15 cellular contexts compared by ENCODE assay signal in the genomic region with DNA sequence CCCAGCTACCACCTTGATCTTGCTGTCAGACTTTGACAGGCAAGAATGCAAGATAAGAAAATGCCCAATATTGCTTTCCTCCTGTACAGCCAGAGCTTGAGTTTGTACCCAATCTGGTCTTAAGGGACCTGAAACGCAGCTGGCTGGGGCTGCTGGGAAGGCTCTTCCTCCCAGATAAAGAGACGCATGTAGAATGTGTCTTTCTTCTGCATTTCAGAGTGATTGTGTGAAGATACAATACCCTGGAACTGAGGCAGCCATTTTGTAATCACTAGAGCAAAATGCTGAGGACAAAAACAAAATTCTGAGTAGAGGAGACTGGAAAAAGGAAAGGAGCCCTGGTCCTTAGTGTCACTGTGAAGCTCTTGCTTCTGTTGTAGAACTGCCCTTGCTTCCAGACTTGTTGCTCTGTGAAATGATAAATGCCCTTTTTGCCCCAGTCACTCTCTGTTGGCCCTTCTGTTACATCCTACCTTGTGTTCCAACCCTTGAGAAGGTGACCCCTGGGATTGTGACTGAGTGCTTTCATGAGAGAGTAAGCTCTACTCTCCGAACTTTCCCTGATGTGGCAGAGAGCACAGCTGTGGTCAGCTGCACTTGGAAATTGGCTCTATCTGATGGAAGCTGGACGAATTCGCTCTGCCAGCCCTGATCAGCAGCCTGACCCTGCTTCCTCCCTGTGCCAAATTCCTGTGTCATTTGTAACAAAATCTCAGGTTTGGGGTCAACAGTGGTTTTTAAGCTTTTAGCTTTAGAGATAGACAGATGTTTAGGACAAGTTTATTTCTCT.
DNase-seq lines count a peak whose midpoint lies in the region; ATAC-seq and TF ChIP-seq lines count a peak whose summit lies in the region.
"Had no signal": no experiment of that assay in that cellular context is flagged by ENCODE, and none has a peak within 500 bp of the region (broad histone marks: within the 10 kb centered on the region; RNA-seq: fewer than 3 reads in every experiment).

No MANE protein-coding gene starts in this region.

- ATAC-seq in left cardiac atrium, result peak; percentile 62 to 67
- no peak for ATAC-seq in esophagus mucosa
- no peak for ATAC-seq in HG03571 (IDR thresholded peaks at IDR 0.05; ENCODE audit: unreplicated experiment)
- ATAC-seq: body of pancreas had no signal

- H3K4me3 ChIP-seq in BLaER1 treated with 17β-estradiol and CSF1 and Interleukin-3, amounts not matched to agents 10 nM and 100 nM, result no peak overlapping the region
- H3K4me3 ChIP-seq in SJCRH30, result no peak overlapping the region
- no peak overlapping the region for H3K4me3 ChIP-seq in tibial nerve
- H3K4me3 ChIP-seq: body of pancreas, psoas muscle had no signal

- no peak for TF ChIP-seq EP300 in tibial nerve (IDR thresholded peaks at IDR 0.05)

- peaks cover 10 to 26% (median 17%) of the 10 kb centered on the region in 10 experiments for H3K4me1 ChIP-seq in BLaER1 treated with 17β-estradiol and CSF1 and Interleukin-3, amounts not matched to agents 10 nM and 100 nM
- H3K4me1 ChIP-seq in SJCRH30 (no peaks in the 10 kb centered on the region), tibial nerve (peaks cover 0 to 31% (median 2%) of the 10 kb centered on the region in 4 donors)
- H3K4me1 ChIP-seq: body of pancreas had no signal

- WGBS in tibial nerve, 2 donors, result 52 to 57% methylated on average over 5 of the region's 5 CpGs

- no peaks in the 10 kb centered on the region for H3K36me3 ChIP-seq in BLaER1 treated with 17β-estradiol and CSF1 and Interleukin-3, amounts not matched to agents 10 nM and 100 nM
- H3K36me3 ChIP-seq in SJCRH30, result no peaks in the 10 kb centered on the region
- no peaks in the 10 kb centered on the region for H3K36me3 ChIP-seq in tibial nerve

- no peaks in the 10 kb centered on the region for H4K20me1 ChIP-seq in BLaER1 treated with 17β-estradiol and CSF1 and Interleukin-3, amounts not matched to agents 10 nM and 100 nM

- peak overlapping the region in 6 of 11 experiments; percentile 7 to 37 (median 25); a peak in 10 of 22 replicates for H3K4me2 ChIP-seq in BLaER1 treated with 17β-estradiol and CSF1 and Interleukin-3, amounts not matched to agents 10 nM and 100 nM

- DNase-seq in SJCRH30, result peak; percentile 18 to 32
- peak; percentile 31 for DNase-seq in left cardiac atrium
- DNase-seq in pons (ENCODE audit: low spot score), result peak; percentile 46
- no peak for DNase-seq in SKM-1 (lab: John Stamatoyannopoulos, UW; ENCODE audit: unreplicated experiment)
- DNase-seq in tibial nerve (ENCODE audit: low spot score in 2 of 2), result no peak
- DNase-seq: activated CD4-positive, alpha-beta T cell treated with anti-CD3 and anti-CD28 coated beads for 1 hour; activated CD8-positive, alpha-beta memory T cell treated with anti-CD3 and anti-CD28 coated beads, Interleukin-2, amount 50 U/mL, for 4 hours; activated naive CD4-positive, alpha-beta T cell treated with Interleukin-2 at 50 U/mL for 16 hours; body of pancreas; effector memory CD4-positive, alpha-beta T cell; NCI-H2171; psoas muscle had no signal

- peaks cover 0 to 15% (median 0%) of the 10 kb centered on the region in 11 experiments; a peak in 7 of 22 replicates for H3K9me3 ChIP-seq in BLaER1 treated with 17β-estradiol and CSF1 and Interleukin-3, amounts not matched to agents 10 nM and 100 nM (replicated peaks in 1 of 11)
- no peaks in the 10 kb centered on the region; the same call in 1 of the 2 replicates for H3K9me3 ChIP-seq in SJCRH30 (replicated peaks)
- H3K9me3 ChIP-seq in tibial nerve, result no peaks in the 10 kb centered on the region
- H3K9me3 ChIP-seq: body of pancreas, psoas muscle had no signal

- peak overlapping the region in 2 of 11 experiments; percentile 7 to 49; a peak in 2 of 22 replicates for H3K27ac ChIP-seq in BLaER1 treated with 17β-estradiol and CSF1 and Interleukin-3, amounts not matched to agents 10 nM and 100 nM
- H3K27ac ChIP-seq in SJCRH30 (no peak overlapping the region), tibial nerve (no peak overlapping the region)
- H3K27ac ChIP-seq: body of pancreas, psoas muscle had no signal

- intact Hi-C loops in left cardiac atrium (cut with DNase I), result no loop called here

- TF ChIP-seq POLR2A in tibial nerve (IDR thresholded peaks at IDR 0.05), result no peak

- no peak overlapping the region for H3K9ac ChIP-seq in BLaER1 treated with 17β-estradiol and CSF1 and Interleukin-3, amounts not matched to agents 10 nM and 100 nM

- TF ChIP-seq CTCF in tibial nerve (IDR thresholded peaks at IDR 0.05), result no peak

- no peaks in the 10 kb centered on the region for H3K27me3 ChIP-seq in BLaER1 treated with 17β-estradiol and CSF1 and Interleukin-3, amounts not matched to agents 10 nM and 100 nM
- H3K27me3 ChIP-seq in SJCRH30 (no peaks in the 10 kb centered on the region), tibial nerve (no peaks in the 10 kb centered on the region)
- H3K27me3 ChIP-seq: body of pancreas had no signal

Comparison
In these comparisons a context has a peak if more than half of its experiments do, and no peak if none do; other contexts are left out.
1. DNase-seq: peak in SJCRH30 (2 of 2), left cardiac atrium (single experiment) and pons (single experiment); none in SKM-1 (single experiment) and tibial nerve (0 of 2).
2. ATAC-seq: peak in left cardiac atrium (2 of 2); none in esophagus mucosa (single experiment) and HG03571 (single experiment).